In the genomic region with DNA sequence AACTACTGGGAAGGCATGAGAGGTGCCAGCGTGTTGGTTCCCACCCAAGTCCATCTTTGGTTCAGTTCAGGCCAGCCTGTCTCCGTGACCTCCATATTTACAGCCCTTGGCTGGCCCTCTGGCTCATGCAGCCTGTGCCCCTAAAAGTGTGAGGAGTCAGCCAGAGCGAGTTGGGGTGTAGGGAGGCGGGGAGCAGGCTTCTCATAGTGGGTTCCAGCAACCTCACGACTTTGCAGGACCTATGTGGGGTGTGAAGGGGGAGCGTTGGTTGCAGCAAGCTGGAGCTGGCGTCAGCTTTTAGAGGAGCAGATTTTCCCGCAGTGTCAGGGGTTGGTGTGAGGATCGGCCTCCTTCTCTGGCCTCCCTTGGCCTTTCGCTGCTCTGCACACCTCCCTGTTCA, we compare ENCODE assay signal across 1 cellular context.
TF ChIP-seq lines count a peak whose summit lies in the region.

No MANE protein-coding gene starts in this region.

TF ChIP-seq in HCT116, 20 proteins besides CTCF, POLR2A, EP300 and RAD21 (continued from another document):
- TF ChIP-seq, protein P1, sequence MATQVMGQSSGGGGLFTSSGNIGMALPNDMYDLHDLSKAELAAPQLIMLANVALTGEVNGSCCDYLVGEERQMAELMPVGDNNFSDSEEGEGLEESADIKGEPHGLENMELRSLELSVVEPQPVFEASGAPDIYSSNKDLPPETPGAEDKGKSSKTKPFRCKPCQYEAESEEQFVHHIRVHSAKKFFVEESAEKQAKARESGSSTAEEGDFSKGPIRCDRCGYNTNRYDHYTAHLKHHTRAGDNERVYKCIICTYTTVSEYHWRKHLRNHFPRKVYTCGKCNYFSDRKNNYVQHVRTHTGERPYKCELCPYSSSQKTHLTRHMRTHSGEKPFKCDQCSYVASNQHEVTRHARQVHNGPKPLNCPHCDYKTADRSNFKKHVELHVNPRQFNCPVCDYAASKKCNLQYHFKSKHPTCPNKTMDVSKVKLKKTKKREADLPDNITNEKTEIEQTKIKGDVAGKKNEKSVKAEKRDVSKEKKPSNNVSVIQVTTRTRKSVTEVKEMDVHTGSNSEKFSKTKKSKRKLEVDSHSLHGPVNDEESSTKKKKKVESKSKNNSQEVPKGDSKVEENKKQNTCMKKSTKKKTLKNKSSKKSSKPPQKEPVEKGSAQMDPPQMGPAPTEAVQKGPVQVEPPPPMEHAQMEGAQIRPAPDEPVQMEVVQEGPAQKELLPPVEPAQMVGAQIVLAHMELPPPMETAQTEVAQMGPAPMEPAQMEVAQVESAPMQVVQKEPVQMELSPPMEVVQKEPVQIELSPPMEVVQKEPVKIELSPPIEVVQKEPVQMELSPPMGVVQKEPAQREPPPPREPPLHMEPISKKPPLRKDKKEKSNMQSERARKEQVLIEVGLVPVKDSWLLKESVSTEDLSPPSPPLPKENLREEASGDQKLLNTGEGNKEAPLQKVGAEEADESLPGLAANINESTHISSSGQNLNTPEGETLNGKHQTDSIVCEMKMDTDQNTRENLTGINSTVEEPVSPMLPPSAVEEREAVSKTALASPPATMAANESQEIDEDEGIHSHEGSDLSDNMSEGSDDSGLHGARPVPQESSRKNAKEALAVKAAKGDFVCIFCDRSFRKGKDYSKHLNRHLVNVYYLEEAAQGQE (IDR thresholded peaks at IDR 0.05; ENCODE audit: low read depth): no peak
- TF ChIP-seq FOSL1 (IDR thresholded peaks at IDR 0.05; ENCODE audit: low read depth): no peak
- TF ChIP-seq YY1 (IDR thresholded peaks at IDR 0.05; ENCODE audit: extremely low read depth, insufficient replicate concordance, low read depth, low read length): no peak
- no peak for TF ChIP-seq JUND (IDR thresholded peaks at IDR 0.05)
- no peak for TF ChIP-seq SP1 (IDR thresholded peaks at IDR 0.05; ENCODE audit: low read depth)
- TF ChIP-seq ZFX (IDR thresholded peaks at IDR 0.05): no peak
- no peak for TF ChIP-seq ZNF274 (IDR thresholded peaks at IDR 0.05; ENCODE audit: low read depth, low read length)
- TF ChIP-seq, protein P2, sequence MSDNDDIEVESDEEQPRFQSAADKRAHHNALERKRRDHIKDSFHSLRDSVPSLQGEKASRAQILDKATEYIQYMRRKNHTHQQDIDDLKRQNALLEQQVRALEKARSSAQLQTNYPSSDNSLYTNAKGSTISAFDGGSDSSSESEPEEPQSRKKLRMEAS (IDR thresholded peaks at IDR 0.05): no peak
- no peak for TF ChIP-seq POLR2AphosphoS5 (IDR thresholded peaks at IDR 0.05; ENCODE audit: low read depth, low read length)
- TF ChIP-seq EGR1 (IDR thresholded peaks at IDR 0.05; ENCODE audit: low read depth): no peak
